In genomic region chr10:110535958-110536891, GRCh38 we compare ENCODE assay signal across 1 cellular context.
TF ChIP-seq lines count a peak whose summit lies in the region.

No MANE protein-coding gene starts in this region.

TF ChIP-seq in H1, 55 proteins besides CTCF, POLR2A, EP300 and RAD21 (continued from another document):
- TF ChIP-seq, protein P1, sequence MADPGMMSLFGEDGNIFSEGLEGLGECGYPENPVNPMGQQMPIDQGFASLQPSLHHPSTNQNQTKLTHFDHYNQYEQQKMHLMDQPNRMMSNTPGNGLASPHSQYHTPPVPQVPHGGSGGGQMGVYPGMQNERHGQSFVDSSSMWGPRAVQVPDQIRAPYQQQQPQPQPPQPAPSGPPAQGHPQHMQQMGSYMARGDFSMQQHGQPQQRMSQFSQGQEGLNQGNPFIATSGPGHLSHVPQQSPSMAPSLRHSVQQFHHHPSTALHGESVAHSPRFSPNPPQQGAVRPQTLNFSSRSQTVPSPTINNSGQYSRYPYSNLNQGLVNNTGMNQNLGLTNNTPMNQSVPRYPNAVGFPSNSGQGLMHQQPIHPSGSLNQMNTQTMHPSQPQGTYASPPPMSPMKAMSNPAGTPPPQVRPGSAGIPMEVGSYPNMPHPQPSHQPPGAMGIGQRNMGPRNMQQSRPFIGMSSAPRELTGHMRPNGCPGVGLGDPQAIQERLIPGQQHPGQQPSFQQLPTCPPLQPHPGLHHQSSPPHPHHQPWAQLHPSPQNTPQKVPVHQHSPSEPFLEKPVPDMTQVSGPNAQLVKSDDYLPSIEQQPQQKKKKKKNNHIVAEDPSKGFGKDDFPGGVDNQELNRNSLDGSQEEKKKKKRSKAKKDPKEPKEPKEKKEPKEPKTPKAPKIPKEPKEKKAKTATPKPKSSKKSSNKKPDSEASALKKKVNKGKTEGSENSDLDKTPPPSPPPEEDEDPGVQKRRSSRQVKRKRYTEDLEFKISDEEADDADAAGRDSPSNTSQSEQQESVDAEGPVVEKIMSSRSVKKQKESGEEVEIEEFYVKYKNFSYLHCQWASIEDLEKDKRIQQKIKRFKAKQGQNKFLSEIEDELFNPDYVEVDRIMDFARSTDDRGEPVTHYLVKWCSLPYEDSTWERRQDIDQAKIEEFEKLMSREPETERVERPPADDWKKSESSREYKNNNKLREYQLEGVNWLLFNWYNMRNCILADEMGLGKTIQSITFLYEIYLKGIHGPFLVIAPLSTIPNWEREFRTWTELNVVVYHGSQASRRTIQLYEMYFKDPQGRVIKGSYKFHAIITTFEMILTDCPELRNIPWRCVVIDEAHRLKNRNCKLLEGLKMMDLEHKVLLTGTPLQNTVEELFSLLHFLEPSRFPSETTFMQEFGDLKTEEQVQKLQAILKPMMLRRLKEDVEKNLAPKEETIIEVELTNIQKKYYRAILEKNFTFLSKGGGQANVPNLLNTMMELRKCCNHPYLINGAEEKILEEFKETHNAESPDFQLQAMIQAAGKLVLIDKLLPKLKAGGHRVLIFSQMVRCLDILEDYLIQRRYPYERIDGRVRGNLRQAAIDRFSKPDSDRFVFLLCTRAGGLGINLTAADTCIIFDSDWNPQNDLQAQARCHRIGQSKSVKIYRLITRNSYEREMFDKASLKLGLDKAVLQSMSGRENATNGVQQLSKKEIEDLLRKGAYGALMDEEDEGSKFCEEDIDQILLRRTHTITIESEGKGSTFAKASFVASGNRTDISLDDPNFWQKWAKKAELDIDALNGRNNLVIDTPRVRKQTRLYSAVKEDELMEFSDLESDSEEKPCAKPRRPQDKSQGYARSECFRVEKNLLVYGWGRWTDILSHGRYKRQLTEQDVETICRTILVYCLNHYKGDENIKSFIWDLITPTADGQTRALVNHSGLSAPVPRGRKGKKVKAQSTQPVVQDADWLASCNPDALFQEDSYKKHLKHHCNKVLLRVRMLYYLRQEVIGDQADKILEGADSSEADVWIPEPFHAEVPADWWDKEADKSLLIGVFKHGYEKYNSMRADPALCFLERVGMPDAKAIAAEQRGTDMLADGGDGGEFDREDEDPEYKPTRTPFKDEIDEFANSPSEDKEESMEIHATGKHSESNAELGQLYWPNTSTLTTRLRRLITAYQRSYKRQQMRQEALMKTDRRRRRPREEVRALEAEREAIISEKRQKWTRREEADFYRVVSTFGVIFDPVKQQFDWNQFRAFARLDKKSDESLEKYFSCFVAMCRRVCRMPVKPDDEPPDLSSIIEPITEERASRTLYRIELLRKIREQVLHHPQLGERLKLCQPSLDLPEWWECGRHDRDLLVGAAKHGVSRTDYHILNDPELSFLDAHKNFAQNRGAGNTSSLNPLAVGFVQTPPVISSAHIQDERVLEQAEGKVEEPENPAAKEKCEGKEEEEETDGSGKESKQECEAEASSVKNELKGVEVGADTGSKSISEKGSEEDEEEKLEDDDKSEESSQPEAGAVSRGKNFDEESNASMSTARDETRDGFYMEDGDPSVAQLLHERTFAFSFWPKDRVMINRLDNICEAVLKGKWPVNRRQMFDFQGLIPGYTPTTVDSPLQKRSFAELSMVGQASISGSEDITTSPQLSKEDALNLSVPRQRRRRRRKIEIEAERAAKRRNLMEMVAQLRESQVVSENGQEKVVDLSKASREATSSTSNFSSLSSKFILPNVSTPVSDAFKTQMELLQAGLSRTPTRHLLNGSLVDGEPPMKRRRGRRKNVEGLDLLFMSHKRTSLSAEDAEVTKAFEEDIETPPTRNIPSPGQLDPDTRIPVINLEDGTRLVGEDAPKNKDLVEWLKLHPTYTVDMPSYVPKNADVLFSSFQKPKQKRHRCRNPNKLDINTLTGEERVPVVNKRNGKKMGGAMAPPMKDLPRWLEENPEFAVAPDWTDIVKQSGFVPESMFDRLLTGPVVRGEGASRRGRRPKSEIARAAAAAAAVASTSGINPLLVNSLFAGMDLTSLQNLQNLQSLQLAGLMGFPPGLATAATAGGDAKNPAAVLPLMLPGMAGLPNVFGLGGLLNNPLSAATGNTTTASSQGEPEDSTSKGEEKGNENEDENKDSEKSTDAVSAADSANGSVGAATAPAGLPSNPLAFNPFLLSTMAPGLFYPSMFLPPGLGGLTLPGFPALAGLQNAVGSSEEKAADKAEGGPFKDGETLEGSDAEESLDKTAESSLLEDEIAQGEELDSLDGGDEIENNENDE (IDR thresholded peaks at IDR 0.05; ENCODE audit: insufficient replicate concordance, low read length), result no peak
- TF ChIP-seq KDM1A (IDR thresholded peaks at IDR 0.05; ENCODE audit: borderline replicate concordance, low read length), result no peak
